In genomic region chr14:80941241-80942157, GRCh38 we compare ENCODE assay signal across 8 cellular contexts. TPM values are rescaled to one million over a fixed set of nuclear protein-coding genes. Genes with fewer than 3 reads are reported as not detected.
DNase-seq lines count a peak whose midpoint lies in the region; ATAC-seq and TF ChIP-seq lines count a peak whose summit lies in the region.

CEP128 (minus strand) TSS chr14:80941738.

- TF ChIP-seq POLR2A in NB4 (IDR thresholded peaks at IDR 0.05; ENCODE audit: extremely low read depth, insufficient read length) (peak; percentile 47), suprapubic skin (IDR thresholded peaks at IDR 0.05) (no peak)

- peak; percentile 98 for ATAC-seq in HG02571 (IDR thresholded peaks at IDR 0.05; ENCODE audit: unreplicated experiment)
- ATAC-seq in SK-N-SH treated with all-trans-retinoic acid at 6 μM for 48 hours, result peak; percentile 100

- peaks cover 24% of the 10 kb centered on the region for H3K4me1 ChIP-seq in suprapubic skin

- TF ChIP-seq EP300 in suprapubic skin (IDR thresholded peaks at IDR 0.05), result no peak

- H3K27ac ChIP-seq in suprapubic skin, result peak within 1 kb of the TSS; percentile 33

- H3K9me3 ChIP-seq in suprapubic skin, result no peaks in the 10 kb centered on the region

- no peaks in the 10 kb centered on the region for H3K36me3 ChIP-seq in suprapubic skin

- TF ChIP-seq CTCF in NB4 (IDR thresholded peaks at IDR 0.05; ENCODE audit: low read depth, low read length), result no peak
- TF ChIP-seq CTCF in suprapubic skin (IDR thresholded peaks at IDR 0.05), result no peak

- peak; percentile 97 for DNase-seq in NB4 (ENCODE audit: low read depth)
- DNase-seq in activated naive CD4-positive, alpha-beta T cell treated with anti-CD3 and anti-CD28 coated beads, Interleukin-2, amount 50 U/mL, for 16 hours, result peak; percentile 86
- peak; percentile 97 for DNase-seq in globus pallidus (ENCODE audit: low spot score)
- peak; percentile 64 to 97 (median 92) for DNase-seq in nucleus accumbens (lab: John Stamatoyannopoulos, UW)
- DNase-seq in suprapubic skin (ENCODE audit: low spot score in 2 of 2), result peak; percentile 95 to 97

- H3K4me3 ChIP-seq in GM08714 (ENCODE audit: low read length) (peak within 1 kb of the TSS; percentile 91), NB4 (ENCODE audit: low read depth, low read length) (peak within 1 kb of the TSS; percentile 91), suprapubic skin (peak within 1 kb of the TSS; percentile 69)

- WGBS in suprapubic skin, result under 1% methylated on average over 26 of the region's 40 CpGs

- H3K27me3 ChIP-seq in suprapubic skin, result peaks cover 5% of the 10 kb centered on the region

TF ChIP-seq in SK-N-SH treated with all-trans-retinoic acid at 6 μM for 48 hours, 23 proteins besides CTCF, POLR2A, EP300 and RAD21:
- TF ChIP-seq, protein P1, sequence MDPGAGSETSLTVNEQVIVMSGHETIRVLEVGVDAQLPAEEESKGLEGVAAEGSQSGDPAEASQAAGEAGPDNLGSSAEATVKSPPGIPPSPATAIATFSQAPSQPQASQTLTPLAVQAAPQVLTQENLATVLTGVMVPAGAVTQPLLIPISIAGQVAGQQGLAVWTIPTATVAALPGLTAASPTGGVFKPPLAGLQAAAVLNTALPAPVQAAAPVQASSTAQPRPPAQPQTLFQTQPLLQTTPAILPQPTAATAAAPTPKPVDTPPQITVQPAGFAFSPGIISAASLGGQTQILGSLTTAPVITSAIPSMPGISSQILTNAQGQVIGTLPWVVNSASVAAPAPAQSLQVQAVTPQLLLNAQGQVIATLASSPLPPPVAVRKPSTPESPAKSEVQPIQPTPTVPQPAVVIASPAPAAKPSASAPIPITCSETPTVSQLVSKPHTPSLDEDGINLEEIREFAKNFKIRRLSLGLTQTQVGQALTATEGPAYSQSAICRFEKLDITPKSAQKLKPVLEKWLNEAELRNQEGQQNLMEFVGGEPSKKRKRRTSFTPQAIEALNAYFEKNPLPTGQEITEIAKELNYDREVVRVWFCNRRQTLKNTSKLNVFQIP (CRISPR knock-in tag; IDR thresholded peaks at IDR 0.05; ENCODE audit: borderline replicate concordance, low read depth), result no peak

RNA-seq across cellular contexts. Expression of gene CEP128, which starts in this region (rescaled TPM):
- 10 to 100 TPM in 3 of 4 donors, 1 to 10 TPM in 1; 7.4 to 30.4 (median 11.7) TPM for total RNA-seq in suprapubic skin

Comparison
In these comparisons a context has a peak if more than half of its experiments do, and no peak if none do; other contexts are left out.
1. Peak in every context shown above with its lines: DNase-seq, ATAC-seq, H3K4me3 ChIP-seq and H3K27ac ChIP-seq.